Comparison of ENCODE assay signal across 34 cellular contexts in genomic region chr20:43804781-43805180, GRCh38.
A peak's percentile ranks its signal among the peaks of the same experiment; 100 is the strongest.
DNase-seq lines count a peak whose midpoint lies in the region; ATAC-seq, FAIRE-seq and TF ChIP-seq lines count a peak whose summit lies in the region.
"Had no signal": no experiment of that assay in that cellular context is flagged by ENCODE, and none has a peak within 500 bp of the region (broad histone marks: within the 10 kb centered on the region; RNA-seq: fewer than 3 reads in every experiment).

No MANE protein-coding gene starts in this region.

- no TSS peak for BruUV-seq in HepG2 (replicated peaks; lab: Mats Ljungman, UMichigan)
- no TSS peak for BruUV-seq in GM12878 (replicated peaks; lab: Mats Ljungman, UMichigan)

- H3K27ac ChIP-seq in HepG2 (ENCODE audit: extremely low read length, insufficient read depth, low read length) (no peak overlapping the region), right lobe of liver (no peak overlapping the region), A549 (no peak overlapping the region), HEK293 (ENCODE audit: extremely low read depth, low read depth, low read length) (no peak overlapping the region), GM12878 (ENCODE audit: control insufficient read depth, insufficient read depth) (no peak overlapping the region), ovary (no peak overlapping the region)
- H3K27ac ChIP-seq: 22Rv1; BLaER1; BLaER1 treated with 17β-estradiol and CSF1 and Interleukin-3, amounts not matched to agents 10 nM and 100 nM; C4-2B had no signal

- H3K9ac ChIP-seq in HepG2 (ENCODE audit: insufficient read depth, low read depth, low read length) (no peak overlapping the region), GM12878 (ENCODE audit: control insufficient read depth, insufficient read depth, low read length) (no peak overlapping the region)
- H3K9ac ChIP-seq: BLaER1; BLaER1 treated with 17β-estradiol and CSF1 and Interleukin-3, amounts not matched to agents 10 nM and 100 nM had no signal

- CTCF ChIA-PET in HepG2 (lab: Yijun Ruan, JAX; ENCODE audit: low intra/inter-chr PET ratio, low total read pairs): no interaction called here
- CTCF ChIA-PET in A549 (lab: Yijun Ruan, JAX): no interaction called here
- CTCF ChIA-PET in HEK293 (lab: Yijun Ruan, JAX): no interaction called here
- CTCF ChIA-PET in GM12878 (lab: Yijun Ruan, JAX): no interaction called here

- no peak for TF ChIP-seq CTCF in HepG2 (CRISPR knock-in tag; IDR thresholded peaks at IDR 0.05)
- TF ChIP-seq CTCF in right lobe of liver (IDR thresholded peaks at IDR 0.05): no peak
- TF ChIP-seq CTCF in A549 (IDR thresholded peaks at IDR 0.05): no peak
- TF ChIP-seq CTCF in HEK293 (tag by site-specific recombination; IDR thresholded peaks at IDR 0.05): no peak
- TF ChIP-seq CTCF in GM12878 (IDR thresholded peaks at IDR 0.05 in 2 of 3, conservative IDR thresholded peaks at IDR 0.05 in 1 of 3; ENCODE audit: control insufficient read depth in 2 of 3, extremely low read depth in 1 of 3, insufficient read depth in 1 of 3, low read depth in 3 of 3, low read length in 3 of 3): no peak
- no peak for TF ChIP-seq CTCF in ovary (IDR thresholded peaks at IDR 0.05)

- H4K20me1 ChIP-seq in HepG2 (ENCODE audit: insufficient read depth, low read length): no peaks in the 10 kb centered on the region
- H4K20me1 ChIP-seq in GM12878 (ENCODE audit: control insufficient read depth, insufficient read depth): no peaks in the 10 kb centered on the region
- H4K20me1 ChIP-seq: BLaER1; BLaER1 treated with 17β-estradiol and CSF1 and Interleukin-3, amounts not matched to agents 10 nM and 100 nM had no signal

- POLR2A ChIA-PET in HepG2 (lab: Yijun Ruan, JAX): no interaction called here
- POLR2A ChIA-PET in A549 (lab: Yijun Ruan, JAX): no interaction called here
- POLR2A ChIA-PET in HEK293 (lab: Yijun Ruan, JAX): no interaction called here
- POLR2A ChIA-PET in GM12878 (lab: Charles Lee): no interaction called here

- H3K36me3 ChIP-seq in HepG2 (replicated peaks in 1 of 2; ENCODE audit: control insufficient read depth in 1 of 2, insufficient read depth in 2 of 2, low read length in 2 of 2) (no peaks in the 10 kb centered on the region), right lobe of liver (no peaks in the 10 kb centered on the region), HEK293 (ENCODE audit: control insufficient read depth in 2 of 2, insufficient read depth in 1 of 2, low read length in 2 of 2) (no peaks in the 10 kb centered on the region), GM12878 (ENCODE audit: control insufficient read depth in 2 of 2, insufficient read depth in 2 of 2, low read length in 1 of 2) (no peaks in the 10 kb centered on the region), ovary (no peaks in the 10 kb centered on the region)
- H3K36me3 ChIP-seq: BE2C, BLaER1 had no signal

- H2AFZ ChIP-seq in HepG2 (ENCODE audit: low read length) (no peak overlapping the region), GM12878 (ENCODE audit: control insufficient read depth, low read depth, low read length) (no peak overlapping the region)

- H3K4me1 ChIP-seq in HepG2 (ENCODE audit: insufficient read depth, low read length) (no peaks in the 10 kb centered on the region), right lobe of liver (no peaks in the 10 kb centered on the region), A549 (no peaks in the 10 kb centered on the region), HEK293 (ENCODE audit: control insufficient read depth, insufficient read depth, low read length) (no peaks in the 10 kb centered on the region), GM12878 (ENCODE audit: control insufficient read depth, insufficient read depth, low read length) (peaks cover 8% of the 10 kb centered on the region), ovary (ENCODE audit: insufficient read depth) (no peaks in the 10 kb centered on the region)
- H3K4me1 ChIP-seq: BE2C, Caco-2 had no signal

- ATAC-seq in HepG2: no peak
- no peak for ATAC-seq in right lobe of liver
- no peak for ATAC-seq in A549
- ATAC-seq in GM12878: no peak
- no peak for ATAC-seq in GM21529 (IDR thresholded peaks at IDR 0.05; ENCODE audit: unreplicated experiment)
- ATAC-seq: CD8-positive, alpha-beta T cell had no signal

- H3K4me2 ChIP-seq in HepG2 (ENCODE audit: low read depth, low read length) (no peak overlapping the region), A549 (no peak overlapping the region), GM12878 (ENCODE audit: control insufficient read depth, insufficient read depth) (no peak overlapping the region)
- H3K4me2 ChIP-seq: BLaER1; BLaER1 treated with 17β-estradiol and CSF1 and Interleukin-3, amounts not matched to agents 10 nM and 100 nM had no signal

- DNase-seq in HepG2 (ENCODE audit: low spot score) (no peak), right lobe of liver (no peak), A549 (ENCODE audit: low read depth in 1 of 2, low spot score in 1 of 2) (no peak), GM12878 (ENCODE audit: low read depth, low spot score) (no peak), ovary (no peak)
- DNase-seq in activated CD4-positive, CD25-positive, alpha-beta regulatory T cell treated with anti-CD3 and anti-CD28 coated beads, Interleukin-2, amount 50 U/mL, for 72 hours: no peak
- DNase-seq: 8988T; ACHN; AML-193; BE2C; C1 segment of cervical spinal cord; Caco-2; Calu3; CD4-positive, alpha-beta memory T cell; CD4-positive, alpha-beta T cell; CD4-positive, CD25-positive, alpha-beta regulatory T cell; CD8-positive, alpha-beta memory T cell; CD8-positive, alpha-beta T cell; COR-L47; DMS 273 treated with DMSO at 0.1 percent for 48 hours; DMS153; DMS53; DMS79; DMS79 treated with DMSO at 0.1 percent for 48 hours; DND-41; EL had no signal

- intact Hi-C loops in HepG2 (cut with micrococcal nuclease; ENCODE audit: unreplicated experiment): no loop called here
- intact Hi-C loops in right lobe of liver (cut with DNase I): no loop called here
- intact Hi-C loops in GM12878 (cut with micrococcal nuclease; ENCODE audit: unreplicated experiment): no loop called here
- intact Hi-C loops in ovary (cut with DNase I): no loop called here

- FAIRE-seq in HepG2 (lab: Jason Lieb, UNC): no peak
- no peak for FAIRE-seq in A549 (lab: Jason Lieb, UNC)
- peak; percentile 41 for FAIRE-seq in GM12878 (lab: Jason Lieb, UNC)
- FAIRE-seq: A204.1, D721Med had no signal

- TF ChIP-seq POLR2A in HepG2 (IDR thresholded peaks at IDR 0.05; ENCODE audit: insufficient read depth in 1 of 2, low read depth in 2 of 2, low read length in 2 of 2) (no peak), right lobe of liver (IDR thresholded peaks at IDR 0.05) (no peak), A549 (IDR thresholded peaks at IDR 0.05; ENCODE audit: low read length) (no peak), GM12878 (IDR thresholded peaks at IDR 0.05; ENCODE audit: low read depth, low read length) (no peak), ovary (IDR thresholded peaks at IDR 0.05) (no peak)

- 2% methylated on average over 5 of the region's 5 CpGs for WGBS in HepG2 (ENCODE audit: low lambda C conversion rate)
- 38% methylated on average over 5 of the region's 5 CpGs for WGBS in right lobe of liver (ENCODE audit: insufficient coverage, low coverage, low lambda C conversion rate, missing lambda C conversion rate)
- WGBS in A549 (ENCODE audit: missing lambda C conversion rate): 9% methylated on average over 5 of the region's 5 CpGs
- WGBS in GM12878 (ENCODE audit: insufficient coverage, insufficient replicate concordance, low lambda C conversion rate, missing lambda C conversion rate): 61% methylated on average over 5 of the region's 5 CpGs
- WGBS in ovary, 3 donors: 49 to 69% (median 64%) methylated on average over 5 of the region's 5 CpGs

- RAD21 ChIA-PET in GM12878 (lab: Charles Lee; ENCODE audit: unreplicated experiment): interaction anchor here (1.3 kb wide), 1 partner anchor 54 kb away, joined by 3 read pairs; no protein-coding TSS in a partner anchor

- H3K9me3 ChIP-seq in HepG2 (ENCODE audit: low read length) (peaks cover 37% of the 10 kb centered on the region), right lobe of liver (peaks cover 0 to 3% (median 1%) of the 10 kb centered on the region in 4 donors), A549 (peaks cover 36% of the 10 kb centered on the region), HEK293 (ENCODE audit: control insufficient read depth, insufficient read depth, low read depth, low read length) (no peaks in the 10 kb centered on the region), GM12878 (replicated peaks; ENCODE audit: control insufficient read depth, insufficient read depth, low read length) (peaks cover 3% of the 10 kb centered on the region; the same call in 2 of the 3 replicates), ovary (no peaks in the 10 kb centered on the region)

- in situ Hi-C loops in HepG2 (cut with HindIII; ENCODE audit: extremely low pct_ligation_motif_present, low pct_unique_long_range_greater_than_20kb) (no loop called here), GM12878 (cut with MboI) (no loop called here)

- TF ChIP-seq EP300 in HepG2 (IDR thresholded peaks at IDR 0.05; ENCODE audit: low read depth in 2 of 2, low read length in 2 of 2) (no peak), HepG2 (CRISPR knock-in tag; IDR thresholded peaks at IDR 0.05; ENCODE audit: borderline replicate concordance) (no peak), A549 (IDR thresholded peaks at IDR 0.05) (no peak), GM12878 (IDR thresholded peaks at IDR 0.05; ENCODE audit: borderline replicate concordance in 1 of 2, control insufficient read depth in 1 of 2, low read depth in 2 of 2, low read length in 2 of 2) (no peak), ovary (IDR thresholded peaks at IDR 0.05) (no peak)

- H3K27me3 ChIP-seq in HepG2 (ENCODE audit: control insufficient read depth in 1 of 2, insufficient read depth in 2 of 2, low read length in 2 of 2) (peaks cover 0 to 5% of the 10 kb centered on the region in 2 experiments; a peak in 1 of 5 replicates), right lobe of liver (no peaks in the 10 kb centered on the region), GM12878 (replicated peaks in 1 of 2; ENCODE audit: control insufficient read depth in 2 of 2, insufficient read depth in 2 of 2, low read length in 1 of 2) (no peaks in the 10 kb centered on the region), ovary (no peaks in the 10 kb centered on the region)
- H3K27me3 ChIP-seq: BE2C; BLaER1; BLaER1 treated with 17β-estradiol and CSF1 and Interleukin-3, amounts not matched to agents 10 nM and 100 nM had no signal

- SMC1A ChIA-PET in GM12878 (lab: Charles Lee; ENCODE audit: uncharacterized antibody, unreplicated experiment): interaction anchor here (0.6 kb wide), 1 partner anchor 11 kb away, joined by 3 read pairs; no protein-coding TSS in a partner anchor

- H3K79me2 ChIP-seq in HepG2 (ENCODE audit: insufficient read depth, low read length) (no peaks in the 10 kb centered on the region), GM12878 (ENCODE audit: control insufficient read depth, insufficient read depth, low read length) (no peaks in the 10 kb centered on the region)

- H3K4me3 ChIP-seq in HepG2 (replicated peaks in 1 of 3; ENCODE audit: insufficient read depth in 1 of 3, low read depth in 2 of 3, low read length in 3 of 3) (no peak overlapping the region), right lobe of liver (no peak overlapping the region), A549 (no peak overlapping the region), HEK293 (ENCODE audit: low read depth, low read length) (no peak overlapping the region), GM12878 (no peak overlapping the region), ovary (no peak overlapping the region)
- H3K4me3 ChIP-seq: BLaER1; BLaER1 treated with 17β-estradiol and CSF1 and Interleukin-3, amounts not matched to agents 10 nM and 100 nM had no signal

- TF ChIP-seq RAD21 in HepG2 (CRISPR knock-in tag; IDR thresholded peaks at IDR 0.05) (no peak), A549 (conservative IDR thresholded peaks at IDR 0.05 in 1 of 2, IDR thresholded peaks at IDR 0.05 in 1 of 2) (no peak), GM12878 (IDR thresholded peaks at IDR 0.05; ENCODE audit: insufficient read depth, low read depth, low read length) (no peak)

Comparison
In these comparisons a context has a peak if more than half of its experiments do, and no peak if none do; other contexts are left out.
1. Of the 63 proteins assayed by ChIP-seq in both HepG2 and HEK293: peak only in HepG2: none; only in HEK293: SETDB1; in both: none; in neither: 62.